In the genomic region with DNA sequence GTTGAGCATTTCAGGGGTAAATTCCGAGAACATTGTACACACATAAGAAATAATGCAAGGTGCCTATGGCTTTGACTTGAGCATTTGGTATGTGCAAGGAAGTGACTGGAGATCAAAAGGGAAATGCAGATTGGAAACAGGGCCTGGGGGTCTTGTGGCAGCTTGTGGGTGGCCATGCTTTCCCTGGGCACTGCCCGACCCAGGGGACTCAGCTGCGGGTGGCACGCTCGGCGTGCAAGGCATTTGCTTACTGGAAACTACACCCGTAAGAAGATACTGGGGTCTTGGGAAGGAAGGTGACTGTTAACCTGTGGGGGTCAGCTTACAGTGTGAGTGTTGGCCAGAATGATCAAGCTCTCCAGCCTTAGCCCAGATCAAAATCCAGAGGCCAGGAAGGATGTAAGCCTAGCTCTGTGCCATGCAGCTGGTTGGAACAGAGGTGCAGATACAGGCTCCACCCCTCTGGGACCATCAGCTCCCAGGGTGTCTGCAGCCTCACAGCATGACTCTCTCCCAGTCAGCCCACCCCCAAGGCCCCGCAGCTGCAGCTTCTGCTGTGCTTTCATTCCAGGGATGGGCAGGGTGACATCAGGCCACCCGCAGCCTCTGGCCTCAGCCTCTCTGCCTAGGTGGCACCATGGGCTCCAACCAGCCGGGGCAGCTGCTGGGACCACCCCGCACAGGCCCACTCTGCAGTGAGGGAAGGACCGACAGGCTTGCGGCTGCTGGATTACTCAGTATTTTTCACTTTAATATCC, we compare ENCODE assay signal across 28 cellular contexts. TPM values are rescaled to one million over a fixed set of nuclear protein-coding genes. Genes with fewer than 3 reads are reported as not detected.
DNase-seq lines count a peak whose midpoint lies in the region; ATAC-seq, FAIRE-seq and TF ChIP-seq lines count a peak whose summit lies in the region.
"Had no signal": no experiment of that assay in that cellular context is flagged by ENCODE, and none has a peak within 500 bp of the region (broad histone marks: within the 10 kb centered on the region; RNA-seq: fewer than 3 reads in every experiment).

No MANE protein-coding gene starts in this region.

- H4K20me1 ChIP-seq in BLaER1 (no peaks in the 10 kb centered on the region), neural progenitor cell (ENCODE audit: low read depth) (no peaks in the 10 kb centered on the region)

- H3K9ac ChIP-seq in BLaER1 (no peak overlapping the region), neural progenitor cell (no peak overlapping the region)

- H3K27me3 ChIP-seq in BLaER1 (no peaks in the 10 kb centered on the region), SJCRH30 (no peaks in the 10 kb centered on the region), neural progenitor cell (no peaks in the 10 kb centered on the region)
- H3K27me3 ChIP-seq: colonic mucosa, left lung, pancreas had no signal

- H3K4me1 ChIP-seq in BLaER1 (peaks cover 9% of the 10 kb centered on the region), SJCRH30 (peaks cover 49% of the 10 kb centered on the region), neural progenitor cell (peaks cover 24% of the 10 kb centered on the region)
- H3K4me1 ChIP-seq: colonic mucosa, left lung, pancreas had no signal

- H3K36me3 ChIP-seq in BLaER1, result no peaks in the 10 kb centered on the region
- peaks cover 9% of the 10 kb centered on the region; the same call in 1 of the 2 replicates for H3K36me3 ChIP-seq in SJCRH30
- no peaks in the 10 kb centered on the region for H3K36me3 ChIP-seq in neural progenitor cell
- H3K36me3 ChIP-seq: colonic mucosa, left lung, pancreas had no signal

- H3K27ac ChIP-seq in BLaER1 (no peak overlapping the region), SJCRH30 (peak overlapping the region; percentile 98), neural progenitor cell (no peak overlapping the region)
- H3K27ac ChIP-seq: colonic mucosa, left lung, pancreas had no signal

- H3K9me3 ChIP-seq in BLaER1 (peaks cover 32% of the 10 kb centered on the region), SJCRH30 (replicated peaks) (peaks cover 9% of the 10 kb centered on the region; the same call in 1 of the 2 replicates), neural progenitor cell (ENCODE audit: low read depth) (no peaks in the 10 kb centered on the region)
- H3K9me3 ChIP-seq: colonic mucosa had no signal

- peaks cover 2% of the 10 kb centered on the region for H3K27me3 Mint-ChIP-seq in neural progenitor cell (ENCODE audit: insufficient read depth, low read depth)
- H3K27me3 Mint-ChIP-seq: activated CD4-positive, alpha-beta T cell treated with anti-CD3 and anti-CD28 coated beads, Interleukin-2, amount 10 ng/mL, durations not matched to agents 7 days and 5 days; activated naive CD8-positive, alpha-beta T cell treated with anti-CD3 and anti-CD28 coated beads for 36 hours; stimulated activated naive B cell treated with anti-CD40 and anti-IgM and Interleukin-4, amounts not matched to agents 10 μg/mL and 1 μg/mL and 100 μg/mL, for 72 hours had no signal

- no peak for ATAC-seq in activated naive CD4-positive, alpha-beta T cell treated with anti-CD3 and anti-CD28 coated beads, Interleukin-2, amount 50 U/mL, for 72 hours
- ATAC-seq: CD8-positive, alpha-beta T cell; HCT116; left lung; pancreas; stimulated activated naive B cell treated with anti-CD40 and anti-IgM and Interleukin-4, amounts not matched to agents 10 μg/mL and 1 μg/mL and 100 μg/mL, for 72 hours; WTC11 had no signal

- H3F3A ChIP-seq in neural progenitor cell (ENCODE audit: low read depth), result peaks cover 17% of the 10 kb centered on the region

- H3K9me3 Mint-ChIP-seq in neural progenitor cell, result peaks cover 43% of the 10 kb centered on the region
- peaks cover 9 to 13% of the 10 kb centered on the region in 2 donors for H3K9me3 Mint-ChIP-seq in activated naive CD4-positive, alpha-beta T cell treated with anti-CD3 and anti-CD28 coated beads, Interleukin-2, amount 50 U/mL, for 72 hours

- H3K4me3 Mint-ChIP-seq in neural progenitor cell, result no peak overlapping the region
- H3K4me3 Mint-ChIP-seq: activated CD4-positive, alpha-beta T cell treated with anti-CD3 and anti-CD28 coated beads, Interleukin-2, amount 10 ng/mL, durations not matched to agents 7 days and 5 days; activated naive CD8-positive, alpha-beta T cell treated with anti-CD3 and anti-CD28 coated beads for 36 hours; CD8-positive, alpha-beta T cell; memory B cell; stimulated activated naive B cell treated with anti-CD40 and anti-IgM and Interleukin-4, amounts not matched to agents 10 μg/mL and 1 μg/mL and 100 μg/mL, for 72 hours; WTC11 had no signal

- DNase-seq in NCI-H146 treated with DMSO at 0.1 percent for 48 hours (lab: John Stamatoyannopoulos, UW; ENCODE audit: unreplicated experiment) (peak; percentile 65), SJCRH30 (peak; percentile 94 to 96), neural progenitor cell (ENCODE audit: low spot score) (no peak), NOMO-1 treated with DMSO at 0.1 percent for 48 hours (lab: John Stamatoyannopoulos, UW; ENCODE audit: unreplicated experiment) (no peak), GM12892 (ENCODE audit: insufficient read length) (no peak)
- DNase-seq in activated naive CD4-positive, alpha-beta T cell treated with anti-CD3 and anti-CD28 coated beads, Interleukin-2, amount 50 U/mL, for 72 hours (ENCODE audit: low spot score in 2 of 2), result no peak
- DNase-seq: activated CD4-positive, alpha-beta T cell treated with anti-CD3 and anti-CD28 coated beads, Interleukin-2, amount 10 ng/mL, durations not matched to agents 7 days and 5 days; activated effector memory CD4-positive, alpha-beta T cell treated with anti-CD3 and anti-CD28 coated beads, Interleukin-2, amount 50 U/mL, for 16 hours; activated naive CD8-positive, alpha-beta T cell treated with anti-CD3 and anti-CD28 coated beads for 36 hours; activated T-cell treated with anti-CD3 and anti-CD28 coated beads, Interleukin-2, amount 50 U/mL, for 1 hour; anterior cingulate cortex; CD8-positive, alpha-beta T cell; colonic mucosa; DMS 273 treated with DMSO at 0.1 percent for 48 hours; effector CD4-positive, alpha-beta T cell; EL; Kasumi-1; left lung; NCI-H2081 treated with DMSO at 0.1 percent for 48 hours; pancreas; stimulated activated naive B cell treated with anti-CD40 and anti-IgM and Interleukin-4, amounts not matched to agents 10 μg/mL and 1 μg/mL and 100 μg/mL, for 72 hours had no signal

- peaks cover 13% of the 10 kb centered on the region for H3K36me3 Mint-ChIP-seq in neural progenitor cell
- H3K36me3 Mint-ChIP-seq in activated naive CD4-positive, alpha-beta T cell treated with anti-CD3 and anti-CD28 coated beads, Interleukin-2, amount 50 U/mL, for 72 hours, result peaks cover 13 to 17% of the 10 kb centered on the region in 2 donors
- H3K36me3 Mint-ChIP-seq: activated naive CD8-positive, alpha-beta T cell treated with anti-CD3 and anti-CD28 coated beads for 36 hours; CD8-positive, alpha-beta T cell; memory B cell had no signal

- H2AFZ ChIP-seq in neural progenitor cell (replicated peaks), result no peak overlapping the region

- no peak overlapping the region for H3K4me3 ChIP-seq in BLaER1
- H3K4me3 ChIP-seq in SJCRH30, result peak overlapping the region; percentile 19
- H3K4me3 ChIP-seq in neural progenitor cell, result no peak overlapping the region
- H3K4me3 ChIP-seq: colonic mucosa, left lung, pancreas had no signal

- peaks cover 16% of the 10 kb centered on the region for H3K4me1 Mint-ChIP-seq in neural progenitor cell
- H3K4me1 Mint-ChIP-seq: activated CD4-positive, alpha-beta T cell treated with anti-CD3 and anti-CD28 coated beads, Interleukin-2, amount 10 ng/mL, durations not matched to agents 7 days and 5 days; activated naive CD8-positive, alpha-beta T cell treated with anti-CD3 and anti-CD28 coated beads for 36 hours; memory B cell; stimulated activated naive B cell treated with anti-CD40 and anti-IgM and Interleukin-4, amounts not matched to agents 10 μg/mL and 1 μg/mL and 100 μg/mL, for 72 hours had no signal

- H3K27ac Mint-ChIP-seq in neural progenitor cell, result peak overlapping the region; percentile 18
- no peak overlapping the region for H3K27ac Mint-ChIP-seq in activated naive CD4-positive, alpha-beta T cell treated with anti-CD3 and anti-CD28 coated beads, Interleukin-2, amount 50 U/mL, for 72 hours
- H3K27ac Mint-ChIP-seq: activated CD4-positive, alpha-beta T cell treated with anti-CD3 and anti-CD28 coated beads, Interleukin-2, amount 10 ng/mL, durations not matched to agents 7 days and 5 days; activated naive CD8-positive, alpha-beta T cell treated with anti-CD3 and anti-CD28 coated beads for 36 hours; CD8-positive, alpha-beta T cell; memory B cell; stimulated activated naive B cell treated with anti-CD40 and anti-IgM and Interleukin-4, amounts not matched to agents 10 μg/mL and 1 μg/mL and 100 μg/mL, for 72 hours; WTC11 had no signal

- TF ChIP-seq CTCF in neural progenitor cell (IDR thresholded peaks at IDR 0.05), result no peak

- FAIRE-seq in GM12892 (lab: Jason Lieb, UNC), result no peak
- FAIRE-seq: bronchial epithelial cell, pancreas had no signal

- no peak for TF ChIP-seq POLR2A in GM12892 (IDR thresholded peaks at IDR 0.05; ENCODE audit: low read depth, low read length)

- no peaks in the 10 kb centered on the region for H3K79me2 ChIP-seq in neural progenitor cell (ENCODE audit: low read depth)

- H3K4me2 ChIP-seq in BLaER1 (peak overlapping the region; percentile 25), neural progenitor cell (no peak overlapping the region)

RNA-seq across cellular contexts. Expression of a gene that starts 55.1 kb away (rescaled TPM):
- total RNA-seq in SJCRH30 (2014; rRNA removed; shearing (Covaris generic)), result 14.4 and 14.9 TPM in 2 replicates
- total RNA-seq in neural progenitor cell (ENCODE audit: low replicate concordance), result 0.47 and 1.2 TPM in 2 replicates
- total RNA-seq in activated naive CD4-positive, alpha-beta T cell treated with anti-CD3 and anti-CD28 coated beads, Interleukin-2, amount 50 U/mL, for 72 hours, result under 1 TPM; 0.16 to 0.25 TPM
- 1.9 TPM for polyA plus RNA-seq in GM12892 (2012; ENCODE audit: missing spikeins)
- total RNA-seq: A673; activated CD4-positive, alpha-beta T cell treated with anti-CD3 and anti-CD28 coated beads, Interleukin-2, amount 10 ng/mL, durations not matched to agents 7 days and 5 days; CD8-positive, alpha-beta T cell; T-helper 1 cell treated with Interleukin-12 subunit alpha and Interleukin-12 subunit beta and Interleukin-4 antibody, amounts not matched to agents 30 ng/mL and 1 ng/mL, for 36 hours had no signal

Comparison
In these comparisons a context has a peak if more than half of its experiments do, and no peak if none do; other contexts are left out.
1. DNase-seq: peak in NCI-H146 treated with DMSO at 0.1 percent for 48 hours (single experiment) and SJCRH30 (2 of 2); none in neural progenitor cell (single experiment), NOMO-1 treated with DMSO at 0.1 percent for 48 hours (single experiment), activated naive CD4-positive, alpha-beta T cell treated with anti-CD3 and anti-CD28 coated beads, Interleukin-2, amount 50 U/mL, for 72 hours (0 of 2) and GM12892 (single experiment).